In the genomic region with DNA sequence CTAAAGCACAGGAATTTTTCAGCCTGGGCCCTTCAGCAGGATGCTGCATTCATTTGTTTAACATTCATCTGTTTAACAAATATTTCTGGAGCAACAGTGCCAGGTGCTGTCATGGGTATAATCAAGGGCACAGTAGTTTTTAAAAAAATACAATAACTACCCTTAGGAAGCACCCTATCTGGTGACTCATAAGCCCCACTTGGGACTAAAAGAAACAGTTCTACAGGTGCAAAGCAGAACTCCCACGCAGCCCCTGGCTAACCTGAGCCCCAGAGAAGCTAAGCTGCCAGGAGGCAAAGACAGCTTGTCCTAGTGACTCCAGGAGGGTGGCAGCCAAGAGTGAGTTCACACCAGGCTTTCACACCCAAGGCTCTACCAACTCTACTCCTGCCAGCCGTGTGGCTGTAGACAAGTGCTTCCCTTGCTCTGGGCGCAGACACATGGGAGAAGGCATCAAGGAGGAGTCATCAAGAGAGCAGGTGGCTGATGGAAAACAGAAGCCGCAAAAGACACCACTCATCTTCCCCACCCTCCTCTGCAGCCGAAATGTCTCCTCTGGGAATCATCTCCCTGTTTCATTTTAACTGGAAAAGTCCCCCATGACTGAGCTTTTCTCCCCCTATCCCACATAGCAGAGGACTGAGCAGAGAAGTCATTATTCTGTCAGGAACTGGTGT, we compare ENCODE assay signal across 8 cellular contexts. TPM values are rescaled to one million over a fixed set of nuclear protein-coding genes. Genes with fewer than 3 reads are reported as not detected.
DNase-seq lines count a peak whose midpoint lies in the region; ATAC-seq and TF ChIP-seq lines count a peak whose summit lies in the region.

No MANE protein-coding gene starts in this region.

- H3K4me3 Mint-ChIP-seq in chondrocyte (ENCODE audit: unreplicated experiment) (no peak overlapping the region), natural killer cell (no peak overlapping the region)
- H3K4me3 Mint-ChIP-seq in CD8-positive, alpha-beta T cell = no peak overlapping the region

- no peaks in the 10 kb centered on the region for H3K9me3 ChIP-seq in CD8-positive, alpha-beta T cell (ENCODE audit: low read length)

- intact Hi-C loops in CD8-positive, alpha-beta T cell (cut with DNase I, micrococcal nuclease) = no loop called here
- intact Hi-C loops in natural killer cell (cut with micrococcal nuclease) = no loop called here

- POLR2A ChIA-PET in CD8-positive, alpha-beta T cell (lab: Charles Lee) = interaction anchor here (0.7 to 1.6 kb wide), 2 partner anchors 15 to 159 kb away, joined by 3 to 5 read pairs; no protein-coding TSS in a partner anchor

- H3K36me3 Mint-ChIP-seq in chondrocyte (ENCODE audit: low read depth) = no peaks in the 10 kb centered on the region
- H3K36me3 Mint-ChIP-seq in CD8-positive, alpha-beta T cell = no peaks in the 10 kb centered on the region
- H3K36me3 Mint-ChIP-seq in natural killer cell = no peaks in the 10 kb centered on the region

- TF ChIP-seq CTCF in foreskin keratinocyte (conservative IDR thresholded peaks at IDR 0.05) = no peak
- no peak for TF ChIP-seq CTCF in chondrocyte (IDR thresholded peaks at IDR 0.05)
- no peak for TF ChIP-seq CTCF in CD8-positive, alpha-beta T cell (IDR thresholded peaks at IDR 0.05)
- no peak for TF ChIP-seq CTCF in natural killer cell (IDR thresholded peaks at IDR 0.05)

- H3K4me3 ChIP-seq in CD8-positive, alpha-beta T cell (ENCODE audit: low read depth, low read length) = no peak overlapping the region

- H3K27ac Mint-ChIP-seq in chondrocyte (ENCODE audit: unreplicated experiment) (no peak overlapping the region), natural killer cell (no peak overlapping the region)
- no peak overlapping the region for H3K27ac Mint-ChIP-seq in CD8-positive, alpha-beta T cell

- H3K4me1 ChIP-seq in foreskin keratinocyte = peaks cover 37% of the 10 kb centered on the region
- H3K4me1 ChIP-seq in CD8-positive, alpha-beta T cell (ENCODE audit: insufficient read depth, low read length) = peaks cover 6% of the 10 kb centered on the region

- ATAC-seq in foreskin keratinocyte = peak; percentile 68
- ATAC-seq in CD8-positive, alpha-beta T cell = no peak
- no peak for ATAC-seq in natural killer cell

- no peaks in the 10 kb centered on the region for H3K36me3 ChIP-seq in CD8-positive, alpha-beta T cell (ENCODE audit: insufficient read depth, low read length)

- H3K9me3 Mint-ChIP-seq in chondrocyte (ENCODE audit: low read depth) (no peaks in the 10 kb centered on the region), natural killer cell (no peaks in the 10 kb centered on the region)
- no peaks in the 10 kb centered on the region for H3K9me3 Mint-ChIP-seq in CD8-positive, alpha-beta T cell

- no peaks in the 10 kb centered on the region for H3K27me3 Mint-ChIP-seq in chondrocyte (ENCODE audit: low read depth)
- peaks cover 15% of the 10 kb centered on the region for H3K27me3 Mint-ChIP-seq in CD8-positive, alpha-beta T cell (ENCODE audit: low read depth)
- H3K27me3 Mint-ChIP-seq in natural killer cell (ENCODE audit: low read depth in 2 of 2) = peaks cover 25 to 39% of the 10 kb centered on the region in 2 donors

- CTCF ChIA-PET in CD8-positive, alpha-beta T cell (lab: Charles Lee) = interaction anchor here (0.7 to 1.1 kb wide), 2 partner anchors 43 to 56 kb away, joined by 3 read pairs; no protein-coding TSS in a partner anchor

- no peak overlapping the region for H3K27ac ChIP-seq in foreskin keratinocyte
- H3K27ac ChIP-seq in CD8-positive, alpha-beta T cell (ENCODE audit: low read depth, low read length) = no peak overlapping the region

- DNase-seq in NCI-H1417 (lab: John Stamatoyannopoulos, UW) (peak; percentile 66 to 86 (median 72)), NCI-H1417 treated with DMSO at 0.1 percent for 48 hours (lab: John Stamatoyannopoulos, UW) (no peak), NCI-H510A treated with DMSO at 0.1 percent for 48 hours (lab: John Stamatoyannopoulos, UW) (peak; percentile 92), foreskin keratinocyte (no peak), chondrocyte (ENCODE audit: low spot score) (no peak), natural killer cell (no peak)
- DNase-seq in stimulated activated CD4-positive, alpha-beta T cell treated with anti-CD3 and anti-CD28 coated beads, Interleukin-4, amount 100 ng/mL, for 24 hours = peak; percentile 28
- DNase-seq in CD8-positive, alpha-beta T cell = no peak

- no peaks in the 10 kb centered on the region for H3K27me3 ChIP-seq in foreskin keratinocyte
- H3K27me3 ChIP-seq in CD8-positive, alpha-beta T cell (ENCODE audit: insufficient read depth, low read length) = no peaks in the 10 kb centered on the region

- H3K4me1 Mint-ChIP-seq in chondrocyte (ENCODE audit: low read depth) = peaks cover 53% of the 10 kb centered on the region
- H3K4me1 Mint-ChIP-seq in CD8-positive, alpha-beta T cell (ENCODE audit: low read depth) = peaks cover 8% of the 10 kb centered on the region
- H3K4me1 Mint-ChIP-seq in natural killer cell = peaks cover 0 to 6% of the 10 kb centered on the region in 2 donors

RNA-seq across cellular contexts. Expression of a gene that starts 14.4 kb away (rescaled TPM):
- total RNA-seq in foreskin keratinocyte (11.6 and 13.1 TPM in 2 replicates), chondrocyte (32.9 to 47.7 TPM (median 41.9 TPM) in 3 replicates), natural killer cell (1 to 10 TPM; 1.5 to 3.7 (median 2.6) TPM)
- polyA plus RNA-seq in foreskin keratinocyte = 16.6 TPM in 2 replicates
- under 1 TPM in 1 of 2 experiments, not detected in 1; 0.22 TPM for total RNA-seq in CD8-positive, alpha-beta T cell

RNA-seq across cellular contexts. Expression of a gene that starts 47.3 kb away (rescaled TPM):
- total RNA-seq in foreskin keratinocyte = 40.2 and 42.4 TPM in 2 replicates
- 9.6 and 12.2 TPM in 2 replicates for polyA plus RNA-seq in foreskin keratinocyte
- 26.6 to 43.6 TPM (median 39.6 TPM) in 3 replicates for total RNA-seq in chondrocyte
- total RNA-seq in CD8-positive, alpha-beta T cell = 10 to 100 TPM; 45.2 to 46.6 TPM
- 10 to 100 TPM; 49.8 to 64.6 (median 63.4) TPM for total RNA-seq in natural killer cell

Comparison
In these comparisons a context has a peak if more than half of its experiments do, and no peak if none do; other contexts are left out.
1. DNase-seq: peak in NCI-H1417 (3 of 3), NCI-H510A treated with DMSO at 0.1 percent for 48 hours (single experiment) and stimulated activated CD4-positive, alpha-beta T cell treated with anti-CD3 and anti-CD28 coated beads, Interleukin-4, amount 100 ng/mL, for 24 hours (single experiment); none in NCI-H1417 treated with DMSO at 0.1 percent for 48 hours (single experiment), foreskin keratinocyte (0 of 2), chondrocyte (single experiment), CD8-positive, alpha-beta T cell (0 of 7) and natural killer cell (single experiment).